In genomic region chr7:140050100-140050499, GRCh38 we compare ENCODE assay signal across 29 cellular contexts. TPM values are rescaled to one million over a fixed set of nuclear protein-coding genes. Genes with fewer than 3 reads are reported as not detected.
DNase-seq lines count a peak whose midpoint lies in the region; ATAC-seq and TF ChIP-seq lines count a peak whose summit lies in the region.
"Had no signal": no experiment of that assay in that cellular context is flagged by ENCODE, and none has a peak within 500 bp of the region (broad histone marks: within the 10 kb centered on the region; RNA-seq: fewer than 3 reads in every experiment).

No MANE protein-coding gene starts in this region.

- no peaks in the 10 kb centered on the region for H3K27me3 ChIP-seq in right atrium auricular region
- H3K27me3 ChIP-seq: brain microvascular endothelial cell had no signal

- TF ChIP-seq CTCF in right atrium auricular region (IDR thresholded peaks at IDR 0.05), result no peak
- no peak for TF ChIP-seq CTCF in endothelial cell (IDR thresholded peaks at IDR 0.05; ENCODE audit: unreplicated experiment)
- no peak for TF ChIP-seq CTCF in osteocyte (IDR thresholded peaks at IDR 0.05)

- DNase-seq in right atrium auricular region (ENCODE audit: low spot score) (no peak), left ventricle myocardium superior (no peak), endothelial cell (ENCODE audit: low spot score) (no peak), osteocyte (ENCODE audit: extremely low spot score, unreplicated experiment) (no peak), LoVo (ENCODE audit: low spot score) (no peak), NCI-H1105 (lab: John Stamatoyannopoulos, UW) (no peak)
- DNase-seq: activated CD4-positive, alpha-beta memory T cell treated with anti-CD3 and anti-CD28 coated beads, Interleukin-2, amount 10 ng/mL, durations not matched to agents 7 days and 5 days; activated CD4-positive, alpha-beta T cell treated with anti-CD3 and anti-CD28 coated beads for 1 hour; activated CD8-positive, alpha-beta memory T cell treated with anti-CD3 and anti-CD28 coated beads, Interleukin-2, amount 50 U/mL, for 4 hours; amygdala; brain microvascular endothelial cell; effector CD4-positive, alpha-beta T cell; glutamatergic neuron; KG1; kidney; natural killer cell; NCI-H1417 treated with DMSO at 0.1 percent for 48 hours; NCI-H2081; NCI-H2227 treated with DMSO at 0.1 percent for 48 hours; NCI-H526; occipital lobe; psoas muscle; T-helper 2 cell had no signal

- peak overlapping the region; percentile 63 for H3K4me3 Mint-ChIP-seq in endothelial cell (ENCODE audit: unreplicated experiment)
- H3K4me3 Mint-ChIP-seq in osteocyte (ENCODE audit: unreplicated experiment), result no peak overlapping the region
- H3K4me3 Mint-ChIP-seq: activated CD4-positive, alpha-beta memory T cell treated with anti-CD3 and anti-CD28 coated beads, Interleukin-2, amount 10 ng/mL, durations not matched to agents 7 days and 5 days; activated naive CD4-positive, alpha-beta T cell treated with anti-CD3 and anti-CD28 coated beads, Interleukin-2, amount 50 U/mL, for 24 hours; B cell; natural killer cell; stimulated activated memory B cell treated with anti-CD40 and anti-IgM and Interleukin-4, amounts not matched to agents 10 μg/mL and 1 μg/mL and 100 μg/mL, for 72 hours had no signal

- no peaks in the 10 kb centered on the region for H3K36me3 ChIP-seq in right atrium auricular region
- H3K36me3 ChIP-seq: brain microvascular endothelial cell had no signal

- peaks cover 11% of the 10 kb centered on the region for H3K36me3 Mint-ChIP-seq in endothelial cell (ENCODE audit: low read depth, unreplicated experiment)
- H3K36me3 Mint-ChIP-seq in osteocyte (ENCODE audit: unreplicated experiment), result peaks cover 31% of the 10 kb centered on the region

- H3K27me3 Mint-ChIP-seq in endothelial cell (ENCODE audit: unreplicated experiment), result no peaks in the 10 kb centered on the region
- no peaks in the 10 kb centered on the region for H3K27me3 Mint-ChIP-seq in osteocyte (ENCODE audit: unreplicated experiment)
- H3K27me3 Mint-ChIP-seq: activated CD4-positive, alpha-beta memory T cell treated with anti-CD3 and anti-CD28 coated beads, Interleukin-2, amount 10 ng/mL, durations not matched to agents 7 days and 5 days; activated naive CD4-positive, alpha-beta T cell treated with anti-CD3 and anti-CD28 coated beads, Interleukin-2, amount 50 U/mL, for 24 hours; B cell; stimulated activated memory B cell treated with anti-CD40 and anti-IgM and Interleukin-4, amounts not matched to agents 10 μg/mL and 1 μg/mL and 100 μg/mL, for 72 hours had no signal

- H3K4me1 Mint-ChIP-seq in endothelial cell (ENCODE audit: unreplicated experiment) (peaks cover 24% of the 10 kb centered on the region), osteocyte (ENCODE audit: unreplicated experiment) (peaks cover 19% of the 10 kb centered on the region)

- peaks cover 0 to 32% of the 10 kb centered on the region in 2 donors for H3K4me1 ChIP-seq in right atrium auricular region
- H3K4me1 ChIP-seq: psoas muscle had no signal

- no peak overlapping the region for H3K4me3 ChIP-seq in right atrium auricular region
- H3K4me3 ChIP-seq: GM12878, lung, psoas muscle had no signal

- H3K27ac ChIP-seq in right atrium auricular region, result peak overlapping the region; percentile 14 to 37
- H3K27ac ChIP-seq: brain microvascular endothelial cell, psoas muscle had no signal

- H3K9me3 Mint-ChIP-seq in endothelial cell (ENCODE audit: unreplicated experiment) (peaks cover 5% of the 10 kb centered on the region), osteocyte (ENCODE audit: unreplicated experiment) (no peaks in the 10 kb centered on the region)
- H3K9me3 Mint-ChIP-seq: activated CD4-positive, alpha-beta memory T cell treated with anti-CD3 and anti-CD28 coated beads, Interleukin-2, amount 10 ng/mL, durations not matched to agents 7 days and 5 days; activated naive CD4-positive, alpha-beta T cell treated with anti-CD3 and anti-CD28 coated beads, Interleukin-2, amount 50 U/mL, for 24 hours; natural killer cell; stimulated activated memory B cell treated with anti-CD40 and anti-IgM and Interleukin-4, amounts not matched to agents 10 μg/mL and 1 μg/mL and 100 μg/mL, for 72 hours had no signal

- peak overlapping the region; percentile 90 for H3K27ac Mint-ChIP-seq in endothelial cell (ENCODE audit: unreplicated experiment)
- peak overlapping the region; percentile 75 for H3K27ac Mint-ChIP-seq in osteocyte (ENCODE audit: unreplicated experiment)
- H3K27ac Mint-ChIP-seq: activated CD4-positive, alpha-beta memory T cell treated with anti-CD3 and anti-CD28 coated beads, Interleukin-2, amount 10 ng/mL, durations not matched to agents 7 days and 5 days; activated naive CD4-positive, alpha-beta T cell treated with anti-CD3 and anti-CD28 coated beads, Interleukin-2, amount 50 U/mL, for 24 hours; B cell; stimulated activated memory B cell treated with anti-CD40 and anti-IgM and Interleukin-4, amounts not matched to agents 10 μg/mL and 1 μg/mL and 100 μg/mL, for 72 hours had no signal

- no peaks in the 10 kb centered on the region for H3K9me3 ChIP-seq in right atrium auricular region
- H3K9me3 ChIP-seq: psoas muscle had no signal

- no peak for ATAC-seq in left ventricle myocardium superior
- ATAC-seq in GM19328 (IDR thresholded peaks at IDR 0.05; ENCODE audit: unreplicated experiment), result no peak
- ATAC-seq: GM12878; natural killer cell; psoas muscle; stimulated activated memory B cell treated with anti-CD40 and anti-IgM and Interleukin-4, amounts not matched to agents 10 μg/mL and 1 μg/mL and 100 μg/mL, for 72 hours had no signal

- intact Hi-C loops in left ventricle myocardium superior (cut with micrococcal nuclease), result no loop called here

RNA-seq across cellular contexts. Expression of gene PARP12, which starts 12.7 kb away (rescaled TPM):
- 1 to 10 TPM; 7.5 to 8.5 TPM for total RNA-seq in right atrium auricular region
- 13.8 TPM for total RNA-seq in left ventricle myocardium superior
- total RNA-seq in endothelial cell (ENCODE audit: unreplicated experiment), result 14.5 TPM
- 26.9 and 27.5 TPM in 2 replicates for total RNA-seq in osteocyte
